1 cellular context compared by ENCODE assay signal in the genomic region with DNA sequence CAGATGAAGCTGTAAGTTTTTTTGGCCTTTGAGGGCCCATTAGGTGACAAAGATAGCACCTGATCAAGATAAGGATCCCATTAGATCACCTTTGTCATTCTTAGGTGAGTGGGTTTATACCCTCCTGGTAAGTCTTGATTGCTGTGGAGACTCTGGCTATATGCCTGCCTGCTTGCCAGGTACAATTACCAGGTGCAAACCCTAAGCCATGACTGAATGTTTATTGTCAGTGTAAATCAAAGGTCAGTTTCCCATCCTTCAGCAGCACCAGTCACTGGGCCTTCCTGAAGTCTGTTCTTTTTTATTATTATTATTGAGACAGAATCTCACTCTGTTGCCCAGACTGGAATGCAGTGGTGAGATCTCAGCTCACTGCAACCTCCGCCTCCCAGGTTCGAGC.
TF ChIP-seq lines count a peak whose summit lies in the region.

No MANE protein-coding gene starts in this region.

TF ChIP-seq in GM23338, 12 proteins besides CTCF, POLR2A, EP300 and RAD21 (continued from another document):
- no peak for TF ChIP-seq ZNF462 (CRISPR knock-in tag; IDR thresholded peaks at IDR 0.05)
